26 cellular contexts compared by ENCODE assay signal in genomic region chr3:102183623-102184022, GRCh38.
"Had no signal": no experiment of that assay in that cellular context is flagged by ENCODE, and none has a peak within 500 bp of the region (broad histone marks: within the 10 kb centered on the region; RNA-seq: fewer than 3 reads in every experiment).

No MANE protein-coding gene starts in this region.

- FAIRE-seq: keratinocyte had no signal

- H3K27ac ChIP-seq: brain microvascular endothelial cell, esophagus squamous epithelium, gastrocnemius medialis, parathyroid adenoma, thoracic aorta had no signal

- H3K4me3 ChIP-seq: esophagus squamous epithelium, gastrocnemius medialis, lower lobe of right lung, right lobe of liver, skin epidermis, thoracic aorta had no signal

- H3K4me3 Mint-ChIP-seq: activated B cell treated with CpG ODN at 0.5 μM for 24 hours; activated CD4-positive, alpha-beta T cell treated with anti-CD3 and anti-CD28 coated beads for 36 hours; activated T-cell treated with anti-CD3 and anti-CD28 coated beads, Interleukin-2, amount 50 U/mL, for 24 hours; activated T-helper 17 cell treated with anti-CD3 and anti-CD28 coated beads, Interleukin-2, amount 50 U/mL, for 72 hours; natural killer cell; type B pancreatic cell had no signal

- H3K27ac Mint-ChIP-seq: activated B cell treated with CpG ODN at 0.5 μM for 24 hours; activated CD4-positive, alpha-beta T cell treated with anti-CD3 and anti-CD28 coated beads for 36 hours; activated naive CD4-positive, alpha-beta T cell treated with anti-CD3 and anti-CD28 coated beads, Interleukin-2, amount 50 U/mL, for 72 hours; activated T-cell treated with anti-CD3 and anti-CD28 coated beads, Interleukin-2, amount 50 U/mL, for 24 hours; activated T-helper 17 cell treated with anti-CD3 and anti-CD28 coated beads, Interleukin-2, amount 50 U/mL, for 72 hours; natural killer cell; type B pancreatic cell had no signal

- H3K36me3 Mint-ChIP-seq: activated naive CD4-positive, alpha-beta T cell treated with anti-CD3 and anti-CD28 coated beads, Interleukin-2, amount 50 U/mL, for 72 hours; natural killer cell; type B pancreatic cell had no signal

- H3K36me3 ChIP-seq: brain microvascular endothelial cell, esophagus squamous epithelium, gastrocnemius medialis, lower lobe of right lung, right lobe of liver, thoracic aorta had no signal

- H3K4me1 Mint-ChIP-seq: activated B cell treated with CpG ODN at 0.5 μM for 24 hours; activated T-helper 17 cell treated with anti-CD3 and anti-CD28 coated beads, Interleukin-2, amount 50 U/mL, for 72 hours; natural killer cell had no signal

- H2AFZ ChIP-seq: parathyroid adenoma had no signal

- H3K9ac ChIP-seq: parathyroid adenoma had no signal

- ATAC-seq: activated CD4-positive, alpha-beta T cell treated with anti-CD3 and anti-CD28 coated beads for 36 hours; activated naive CD4-positive, alpha-beta T cell treated with anti-CD3 and anti-CD28 coated beads, Interleukin-2, amount 50 U/mL, for 72 hours; activated T-helper 17 cell treated with anti-CD3 and anti-CD28 coated beads, Interleukin-2, amount 50 U/mL, for 72 hours; gastrocnemius medialis; lower lobe of right lung; natural killer cell; right lobe of liver had no signal

- H3K4me1 ChIP-seq: parathyroid adenoma had no signal

- H3K9me3 Mint-ChIP-seq: activated B cell treated with CpG ODN at 0.5 μM for 24 hours; activated naive CD4-positive, alpha-beta T cell treated with anti-CD3 and anti-CD28 coated beads, Interleukin-2, amount 50 U/mL, for 72 hours; activated T-cell treated with anti-CD3 and anti-CD28 coated beads, Interleukin-2, amount 50 U/mL, for 24 hours; activated T-helper 17 cell treated with anti-CD3 and anti-CD28 coated beads, Interleukin-2, amount 50 U/mL, for 72 hours; natural killer cell; type B pancreatic cell had no signal

- H3K27me3 ChIP-seq: brain microvascular endothelial cell, esophagus squamous epithelium, gastrocnemius medialis, right lobe of liver had no signal

- DNase-seq: activated B cell treated with CpG ODN at 0.5 μM for 24 hours; activated CD4-positive, alpha-beta T cell treated with anti-CD3 and anti-CD28 coated beads for 36 hours; activated CD4-positive, alpha-beta T cell treated with anti-CD3 and anti-CD28 coated beads, Interleukin-2, amount 50 U/mL, for 4 hours; activated CD8-positive, alpha-beta memory T cell treated with anti-CD3 and anti-CD28 coated beads for 24 hours; activated CD8-positive, alpha-beta memory T cell treated with anti-CD3 and anti-CD28 coated beads, Interleukin-2, amount 50 U/mL, for 4 hours; activated T-cell treated with anti-CD3 and anti-CD28 coated beads, Interleukin-2, amount 50 U/mL, for 24 hours; aorta; brain microvascular endothelial cell; caudate nucleus; dermis blood vessel endothelial cell; effector memory CD4-positive, alpha-beta T cell; esophagus squamous epithelium; gastrocnemius medialis; head of caudate nucleus; lower lobe of right lung; natural killer cell; right lobe of liver; stimulated activated naive CD4-positive, alpha-beta T cell treated with Interleukin-2 at 50 U/mL for 16 hours; T-helper 9 cell had no signal

- H3K27me3 Mint-ChIP-seq: activated B cell treated with CpG ODN at 0.5 μM for 24 hours; activated T-cell treated with anti-CD3 and anti-CD28 coated beads, Interleukin-2, amount 50 U/mL, for 24 hours; activated T-helper 17 cell treated with anti-CD3 and anti-CD28 coated beads, Interleukin-2, amount 50 U/mL, for 72 hours; type B pancreatic cell had no signal

- H3K9me3 ChIP-seq: esophagus squamous epithelium, gastrocnemius medialis, lower lobe of right lung, right lobe of liver, thoracic aorta had no signal
